In genomic region chr5:149552038-149552494, GRCh38 we compare ENCODE assay signal across 8 cellular contexts. TPM values are rescaled to one million over a fixed set of nuclear protein-coding genes. Genes with fewer than 3 reads are reported as not detected.
A peak's percentile ranks its signal among the peaks of the same experiment; 100 is the strongest.
DNase-seq lines count a peak whose midpoint lies in the region; ATAC-seq and TF ChIP-seq lines count a peak whose summit lies in the region.

No MANE protein-coding gene starts in this region.

- peak; percentile 5 for TF ChIP-seq CTCF in HFFc6 (IDR thresholded peaks at IDR 0.05)

- H3K27ac Mint-ChIP-seq in HFFc6: peak overlapping the region; percentile 100
- peak overlapping the region; percentile 100 for H3K27ac Mint-ChIP-seq in activated T-helper 2 cell treated with anti-CD3 and anti-CD28 coated beads, Interferon-gamma antibody, Interleukin-2, Interleukin-4, amounts not matched to agents 10 μg/mL and 5 μg/mL and 100 μg/mL, durations not matched to agents 14 hours and 24 hours and 36 hours
- H3K27ac Mint-ChIP-seq in stimulated activated memory B cell treated with anti-CD40 and anti-IgM and Interleukin-4, amounts not matched to agents 10 μg/mL and 1 μg/mL and 100 μg/mL, for 72 hours: peak overlapping the region; percentile 100

- peaks cover 3% of the 10 kb centered on the region for H3K4me1 ChIP-seq in iPS-15b (ENCODE audit: control insufficient read depth, insufficient read depth, low read length)

- ATAC-seq in stimulated activated memory B cell treated with anti-CD40 and anti-IgM and Interleukin-4, amounts not matched to agents 10 μg/mL and 1 μg/mL and 100 μg/mL, for 72 hours: no peak
- ATAC-seq in HG03108 (IDR thresholded peaks at IDR 0.05; ENCODE audit: unreplicated experiment) (no peak), GM21528 (IDR thresholded peaks at IDR 0.05; ENCODE audit: low FRiP score, unreplicated experiment) (no peak), HG03439 (IDR thresholded peaks at IDR 0.05; ENCODE audit: unreplicated experiment) (no peak)

- peak overlapping the region; percentile 100 for H3K4me3 Mint-ChIP-seq in HFFc6
- peak overlapping the region; percentile 96 for H3K4me3 Mint-ChIP-seq in activated T-helper 2 cell treated with anti-CD3 and anti-CD28 coated beads, Interferon-gamma antibody, Interleukin-2, Interleukin-4, amounts not matched to agents 10 μg/mL and 5 μg/mL and 100 μg/mL, durations not matched to agents 14 hours and 24 hours and 36 hours (ENCODE audit: low read depth)
- peak overlapping the region; percentile 99 for H3K4me3 Mint-ChIP-seq in stimulated activated memory B cell treated with anti-CD40 and anti-IgM and Interleukin-4, amounts not matched to agents 10 μg/mL and 1 μg/mL and 100 μg/mL, for 72 hours

- no peaks in the 10 kb centered on the region for H3K27me3 ChIP-seq in iPS-15b (ENCODE audit: control insufficient read depth, insufficient read depth, low read length)

- H3K9me3 ChIP-seq in iPS-15b (ENCODE audit: control insufficient read depth, insufficient read depth, low read length): no peaks in the 10 kb centered on the region

- intact Hi-C loops in activated T-helper 2 cell treated with anti-CD3 and anti-CD28 coated beads, Interferon-gamma antibody, Interleukin-2, Interleukin-4, amounts not matched to agents 10 μg/mL and 5 μg/mL and 100 μg/mL, durations not matched to agents 14 hours and 24 hours and 36 hours (cut with micrococcal nuclease): no loop called here

- H3K4me3 ChIP-seq in iPS-15b (ENCODE audit: low read depth, low read length): peak overlapping the region; percentile 94

- H3K4me1 Mint-ChIP-seq in HFFc6 (ENCODE audit: low read depth): peaks cover 22% of the 10 kb centered on the region
- peaks cover 14% of the 10 kb centered on the region for H3K4me1 Mint-ChIP-seq in activated T-helper 2 cell treated with anti-CD3 and anti-CD28 coated beads, Interferon-gamma antibody, Interleukin-2, Interleukin-4, amounts not matched to agents 10 μg/mL and 5 μg/mL and 100 μg/mL, durations not matched to agents 14 hours and 24 hours and 36 hours (ENCODE audit: low read depth)
- H3K4me1 Mint-ChIP-seq in stimulated activated memory B cell treated with anti-CD40 and anti-IgM and Interleukin-4, amounts not matched to agents 10 μg/mL and 1 μg/mL and 100 μg/mL, for 72 hours: peaks cover 20% of the 10 kb centered on the region

- peaks cover 3% of the 10 kb centered on the region for H3K36me3 ChIP-seq in iPS-15b (ENCODE audit: control insufficient read depth, insufficient read depth, low read length)

- H3K9ac ChIP-seq in iPS-15b (ENCODE audit: low read depth, low read length): peak overlapping the region; percentile 47

- DNase-seq in HFFc6: no peak
- no peak for DNase-seq in activated T-helper 2 cell treated with anti-CD3 and anti-CD28 coated beads, Interferon-gamma antibody, Interleukin-2, Interleukin-4, amounts not matched to agents 10 μg/mL and 5 μg/mL and 100 μg/mL, durations not matched to agents 14 hours and 24 hours and 36 hours (ENCODE audit: low spot score)
- no peak for DNase-seq in NCI-H2171 (lab: John Stamatoyannopoulos, UW)

- peaks cover 29% of the 10 kb centered on the region for H3K36me3 Mint-ChIP-seq in HFFc6 (ENCODE audit: low read depth)
- H3K36me3 Mint-ChIP-seq in activated T-helper 2 cell treated with anti-CD3 and anti-CD28 coated beads, Interferon-gamma antibody, Interleukin-2, Interleukin-4, amounts not matched to agents 10 μg/mL and 5 μg/mL and 100 μg/mL, durations not matched to agents 14 hours and 24 hours and 36 hours (ENCODE audit: low read depth): peaks cover 33% of the 10 kb centered on the region
- peaks cover 23% of the 10 kb centered on the region for H3K36me3 Mint-ChIP-seq in stimulated activated memory B cell treated with anti-CD40 and anti-IgM and Interleukin-4, amounts not matched to agents 10 μg/mL and 1 μg/mL and 100 μg/mL, for 72 hours

- peaks cover 8% of the 10 kb centered on the region; the same call in 1 of the 2 replicates for H3K9me3 Mint-ChIP-seq in HFFc6
- no peaks in the 10 kb centered on the region for H3K9me3 Mint-ChIP-seq in activated T-helper 2 cell treated with anti-CD3 and anti-CD28 coated beads, Interferon-gamma antibody, Interleukin-2, Interleukin-4, amounts not matched to agents 10 μg/mL and 5 μg/mL and 100 μg/mL, durations not matched to agents 14 hours and 24 hours and 36 hours
- no peaks in the 10 kb centered on the region for H3K9me3 Mint-ChIP-seq in stimulated activated memory B cell treated with anti-CD40 and anti-IgM and Interleukin-4, amounts not matched to agents 10 μg/mL and 1 μg/mL and 100 μg/mL, for 72 hours

- peaks cover 3% of the 10 kb centered on the region for H3K27me3 Mint-ChIP-seq in HFFc6 (ENCODE audit: insufficient read depth)
- H3K27me3 Mint-ChIP-seq in activated T-helper 2 cell treated with anti-CD3 and anti-CD28 coated beads, Interferon-gamma antibody, Interleukin-2, Interleukin-4, amounts not matched to agents 10 μg/mL and 5 μg/mL and 100 μg/mL, durations not matched to agents 14 hours and 24 hours and 36 hours (ENCODE audit: low read depth): no peaks in the 10 kb centered on the region
- no peaks in the 10 kb centered on the region for H3K27me3 Mint-ChIP-seq in stimulated activated memory B cell treated with anti-CD40 and anti-IgM and Interleukin-4, amounts not matched to agents 10 μg/mL and 1 μg/mL and 100 μg/mL, for 72 hours

RNA-seq across cellular contexts. Expression of gene CSNK1A1, which starts 0.8 kb away (rescaled TPM):
- 100 to 1,000 TPM; 266 to 336 (median 310) TPM for total RNA-seq in HFFc6 (2021; fragmentation: NEBNext Ultra II Directional; extraction: Animal tissue kit (Norgen Biotek cat#: 25700))
- 176 and 194 TPM in 2 replicates for total RNA-seq in activated T-helper 2 cell treated with anti-CD3 and anti-CD28 coated beads, Interferon-gamma antibody, Interleukin-2, Interleukin-4, amounts not matched to agents 10 μg/mL and 5 μg/mL and 100 μg/mL, durations not matched to agents 14 hours and 24 hours and 36 hours

RNA-seq across cellular contexts. Expression of gene ARHGEF37, which starts 29.2 kb away (rescaled TPM):
- total RNA-seq in HFFc6 (2021; fragmentation: NEBNext Ultra II Directional; extraction: Animal tissue kit (Norgen Biotek cat#: 25700)): under 1 TPM; 0.31 to 0.81 (median 0.38) TPM
- 1.1 and 1.6 TPM in 2 replicates for total RNA-seq in activated T-helper 2 cell treated with anti-CD3 and anti-CD28 coated beads, Interferon-gamma antibody, Interleukin-2, Interleukin-4, amounts not matched to agents 10 μg/mL and 5 μg/mL and 100 μg/mL, durations not matched to agents 14 hours and 24 hours and 36 hours
